In genomic region chr1:242651817-242652216, GRCh38 we compare ENCODE assay signal across 10 cellular contexts.
DNase-seq lines count a peak whose midpoint lies in the region; ATAC-seq and TF ChIP-seq lines count a peak whose summit lies in the region.
"Had no signal": no experiment of that assay in that cellular context is flagged by ENCODE, and none has a peak within 500 bp of the region (broad histone marks: within the 10 kb centered on the region; RNA-seq: fewer than 3 reads in every experiment).

No MANE protein-coding gene starts in this region.

- peak; percentile 9 for TF ChIP-seq CTCF in GM20000 (IDR thresholded peaks at IDR 0.05; ENCODE audit: extremely low read depth, missing control alignments)

- no peak overlapping the region for H3K27ac Mint-ChIP-seq in T-helper 2 cell treated with Interferon-gamma antibody and Interleukin-4, amounts not matched to agents 5 μg/mL and 100 μg/mL, for 36 hours

- H3K9me3 Mint-ChIP-seq in T-helper 2 cell treated with Interferon-gamma antibody and Interleukin-4, amounts not matched to agents 5 μg/mL and 100 μg/mL, for 36 hours = no peaks in the 10 kb centered on the region

- H3K27me3 Mint-ChIP-seq in T-helper 2 cell treated with Interferon-gamma antibody and Interleukin-4, amounts not matched to agents 5 μg/mL and 100 μg/mL, for 36 hours (ENCODE audit: low read depth) = no peaks in the 10 kb centered on the region

- no peak for ATAC-seq in GM19035 (IDR thresholded peaks at IDR 0.05; ENCODE audit: unreplicated experiment)

- no peaks in the 10 kb centered on the region for H3K36me3 Mint-ChIP-seq in T-helper 2 cell treated with Interferon-gamma antibody and Interleukin-4, amounts not matched to agents 5 μg/mL and 100 μg/mL, for 36 hours (ENCODE audit: low read depth)

- no peaks in the 10 kb centered on the region for H3K4me1 Mint-ChIP-seq in T-helper 2 cell treated with Interferon-gamma antibody and Interleukin-4, amounts not matched to agents 5 μg/mL and 100 μg/mL, for 36 hours (ENCODE audit: low read depth)

- DNase-seq in NCI-H2081 (lab: John Stamatoyannopoulos, UW) (peak; percentile 24 to 48), NCI-H2081 treated with DMSO at 0.1 percent for 48 hours (lab: John Stamatoyannopoulos, UW) (no peak), GM20000 (ENCODE audit: low spot score) (no peak), OCI-M1 (lab: John Stamatoyannopoulos, UW) (peak; percentile 17), iPS-NIHi7 (ENCODE audit: extremely low spot score) (peak; percentile 45), mucosa of gallbladder (ENCODE audit: low spot score) (no peak)
- DNase-seq in T-helper 2 cell treated with Interferon-gamma antibody and Interleukin-4, amounts not matched to agents 5 μg/mL and 100 μg/mL, for 36 hours (ENCODE audit: low spot score) = no peak
- DNase-seq: activated effector memory CD4-positive, alpha-beta T cell treated with Interleukin-2 at 50 U/mL for 16 hours; colonic mucosa had no signal

- no peak overlapping the region for H3K4me3 Mint-ChIP-seq in T-helper 2 cell treated with Interferon-gamma antibody and Interleukin-4, amounts not matched to agents 5 μg/mL and 100 μg/mL, for 36 hours

Comparison
In these comparisons a context has a peak if more than half of its experiments do, and no peak if none do; other contexts are left out.
1. DNase-seq: peak in NCI-H2081 (2 of 2), OCI-M1 (single experiment) and iPS-NIHi7 (single experiment); none in NCI-H2081 treated with DMSO at 0.1 percent for 48 hours (single experiment), GM20000 (single experiment), mucosa of gallbladder (single experiment) and T-helper 2 cell treated with Interferon-gamma antibody and Interleukin-4, amounts not matched to agents 5 μg/mL and 100 μg/mL, for 36 hours (single experiment).